ENCODE assay signal across 8 cellular contexts in the genomic region with DNA sequence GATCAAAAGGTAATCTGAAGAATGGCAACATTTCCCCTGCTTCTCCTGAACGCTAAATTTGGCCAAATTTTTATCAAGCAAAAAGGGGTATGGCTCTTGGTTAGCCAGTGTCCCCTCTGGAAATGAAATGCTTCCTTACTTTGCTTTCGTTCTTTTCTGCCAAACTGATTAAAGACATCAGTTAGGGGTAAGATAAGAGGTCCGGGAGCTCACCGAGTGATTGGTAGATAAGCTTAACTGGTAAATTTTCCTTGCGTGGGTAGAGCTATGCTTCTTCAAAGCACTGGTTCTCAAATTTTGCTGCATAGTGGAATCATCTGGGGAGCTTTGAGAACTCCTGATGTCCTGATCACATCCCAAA.
DNase-seq lines count a peak whose midpoint lies in the region; ATAC-seq and TF ChIP-seq lines count a peak whose summit lies in the region.

No MANE protein-coding gene starts in this region.

- H3K27me3 ChIP-seq in DOHH2 (ENCODE audit: control insufficient read depth, low read length) (peaks cover 12% of the 10 kb centered on the region; the same call in 1 of the 2 replicates), PC-3 (ENCODE audit: low read length) (no peaks in the 10 kb centered on the region), parathyroid adenoma (ENCODE audit: control insufficient read depth, insufficient read depth, low read length) (no peaks in the 10 kb centered on the region)

- H3F3A ChIP-seq in DOHH2 (ENCODE audit: control insufficient read depth, insufficient read depth) (peaks cover 8% of the 10 kb centered on the region; the same call in 1 of the 2 replicates), PC-3 (ENCODE audit: low read length, unreplicated experiment) (no peaks in the 10 kb centered on the region)

- H4K20me1 ChIP-seq in DOHH2 (ENCODE audit: control insufficient read depth, insufficient read depth, low read depth, low read length) = no peaks in the 10 kb centered on the region
- H4K20me1 ChIP-seq in PC-3 (ENCODE audit: low read length) = no peaks in the 10 kb centered on the region

- in situ Hi-C loops in GM13977 (cut with MboI; ENCODE audit: low pct_unique_long_range_greater_than_20kb, low sequenced_read_pairs, unreplicated experiment) = no loop called here

- intact Hi-C loops in PC-3 (cut with micrococcal nuclease) = loop anchor here (2.0 to 10.0 kb wide), 2 partner anchors 50 to 114 kb away; no protein-coding TSS in a partner anchor

- H3K79me2 ChIP-seq in DOHH2 (ENCODE audit: control insufficient read depth, low read length) = no peaks in the 10 kb centered on the region
- H3K79me2 ChIP-seq in PC-3 (ENCODE audit: low read length) = no peaks in the 10 kb centered on the region
- no peaks in the 10 kb centered on the region for H3K79me2 ChIP-seq in parathyroid adenoma

- H3K27ac ChIP-seq in DOHH2 (ENCODE audit: low read depth, low read length) = peak overlapping the region; percentile 46
- peak overlapping the region; percentile 55 for H3K27ac ChIP-seq in PC-3 (ENCODE audit: low read length)
- H3K27ac ChIP-seq in parathyroid adenoma = no peak overlapping the region

- H3K4me3 ChIP-seq in DOHH2 (ENCODE audit: low read length) (peak overlapping the region; percentile 84), PC-3 (ENCODE audit: low read length) (peak overlapping the region; percentile 70), epithelial cell of proximal tubule (ENCODE audit: low read depth, low read length) (peak overlapping the region; percentile 79), parathyroid adenoma (ENCODE audit: low read depth, low read length) (peak overlapping the region; percentile 76)

- TF ChIP-seq CTCF in DOHH2 (IDR thresholded peaks at IDR 0.05; ENCODE audit: low read depth, low read length, poor library complexity, severe bottlenecking) (no peak), PC-3 (conservative IDR thresholded peaks at IDR 0.05; ENCODE audit: low read depth, low read length) (no peak), epithelial cell of proximal tubule (conservative IDR thresholded peaks at IDR 0.05; ENCODE audit: low read depth, low read length) (no peak), parathyroid adenoma (IDR thresholded peaks at IDR 0.05) (no peak), GM13977 (IDR thresholded peaks at IDR 0.05; ENCODE audit: extremely low read depth, insufficient read depth, missing control alignments) (no peak)

- POLR2A ChIA-PET in PC-3 (lab: Charles Lee; ENCODE audit: unreplicated experiment) = interaction anchor here (0.6 to 0.8 kb wide), 2 partner anchors 17 to 447 kb away, joined by 3 to 5 read pairs; no protein-coding TSS in a partner anchor

- peak overlapping the region; percentile 86 for H3K4me2 ChIP-seq in DOHH2 (ENCODE audit: low read length)
- H3K4me2 ChIP-seq in PC-3 (ENCODE audit: low read length) = peak overlapping the region; percentile 89
- H3K4me2 ChIP-seq in parathyroid adenoma (ENCODE audit: low read length) = peak overlapping the region; percentile 100

- CTCF ChIA-PET in PC-3 (lab: Charles Lee) = interaction anchor here (0.6 kb wide), 1 partner anchor 684 kb away, joined by 3 read pairs; no protein-coding TSS in a partner anchor

- H3K4me1 ChIP-seq in DOHH2 (ENCODE audit: control insufficient read depth, low read length) = peaks cover 23% of the 10 kb centered on the region
- H3K4me1 ChIP-seq in PC-3 (ENCODE audit: insufficient read depth, low read length) = 0 out of 2 replicates have a peak, but pooled peaks cover 9% of the 10 kb centered on the region
- H3K4me1 ChIP-seq in parathyroid adenoma = peaks cover 2% of the 10 kb centered on the region

- no peaks in the 10 kb centered on the region for H3K9me2 ChIP-seq in DOHH2 (replicated peaks; ENCODE audit: control insufficient read depth, low read length)
- H3K9me2 ChIP-seq in PC-3 (replicated peaks; ENCODE audit: low read length) = no peaks in the 10 kb centered on the region

- H3K9ac ChIP-seq in PC-3 (ENCODE audit: low read length) = peak overlapping the region; percentile 23
- H3K9ac ChIP-seq in parathyroid adenoma = no peak overlapping the region

- no peak for ATAC-seq in PC-3
- ATAC-seq in HG02981 (IDR thresholded peaks at IDR 0.05; ENCODE audit: unreplicated experiment) = no peak

- H3K9me3 ChIP-seq in DOHH2 (ENCODE audit: control insufficient read depth, insufficient read depth, low read length) (no peaks in the 10 kb centered on the region), PC-3 (ENCODE audit: low read length) (no peaks in the 10 kb centered on the region), parathyroid adenoma (ENCODE audit: control insufficient read depth, low read length) (no peaks in the 10 kb centered on the region)

- H3K36me3 ChIP-seq in DOHH2 (ENCODE audit: control insufficient read depth, low read length) (no peaks in the 10 kb centered on the region), PC-3 (ENCODE audit: low read depth, low read length) (no peaks in the 10 kb centered on the region), parathyroid adenoma (ENCODE audit: control insufficient read depth, insufficient read depth, low read length) (no peaks in the 10 kb centered on the region)

- H2AFZ ChIP-seq in PC-3 (ENCODE audit: low read length) = peak overlapping the region; percentile 72
- peak overlapping the region; percentile 94 for H2AFZ ChIP-seq in parathyroid adenoma

- DNase-seq in PC-3 (no peak), epithelial cell of proximal tubule (ENCODE audit: low read depth) (no peak), GM13977 (ENCODE audit: low spot score) (no peak), T1000 (lab: John Stamatoyannopoulos, UW) (no peak), NOMO-1 treated with dmso at 0.1 percent for 144 hours (lab: John Stamatoyannopoulos, UW; ENCODE audit: unreplicated experiment) (no peak)

- BruUV-seq in PC-3 (replicated peaks; lab: Mats Ljungman, UMichigan) = no TSS peak
